Comparison of ENCODE assay signal across 1 cellular context in the genomic region with DNA sequence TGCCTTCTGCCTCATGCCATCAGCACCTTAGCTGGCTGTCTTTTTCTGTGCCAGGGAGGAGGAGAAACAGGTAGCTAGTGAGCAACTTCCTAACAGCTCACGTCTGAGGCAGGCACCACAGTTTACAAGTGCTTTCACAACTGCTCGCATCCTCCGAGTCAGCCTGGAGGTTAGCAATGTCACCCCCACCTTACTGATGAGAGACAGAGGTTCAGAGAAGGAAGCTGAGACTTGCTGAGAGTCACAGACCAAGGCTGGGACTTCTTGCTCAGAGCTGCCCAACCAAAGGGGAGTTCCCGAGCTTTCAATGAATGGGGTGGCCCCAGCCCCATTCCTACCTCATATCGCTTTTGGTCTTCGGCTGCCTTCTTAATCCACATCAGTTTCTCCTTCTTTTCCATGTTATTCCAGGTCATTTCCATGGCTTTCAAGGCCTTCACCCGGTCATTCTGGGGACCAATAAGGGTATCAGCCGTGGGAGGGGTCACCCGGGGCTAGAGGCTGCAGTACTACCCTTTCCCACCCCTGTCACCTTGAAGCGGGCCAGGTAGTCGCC.
TF ChIP-seq lines count a peak whose summit lies in the region.

No MANE protein-coding gene starts in this region.

TF ChIP-seq in WTC11, 78 proteins besides CTCF, POLR2A, EP300 and RAD21:
- no peak for TF ChIP-seq PRRX2 (CRISPR knock-in tag; IDR thresholded peaks at IDR 0.05)
- TF ChIP-seq, protein P1, sequence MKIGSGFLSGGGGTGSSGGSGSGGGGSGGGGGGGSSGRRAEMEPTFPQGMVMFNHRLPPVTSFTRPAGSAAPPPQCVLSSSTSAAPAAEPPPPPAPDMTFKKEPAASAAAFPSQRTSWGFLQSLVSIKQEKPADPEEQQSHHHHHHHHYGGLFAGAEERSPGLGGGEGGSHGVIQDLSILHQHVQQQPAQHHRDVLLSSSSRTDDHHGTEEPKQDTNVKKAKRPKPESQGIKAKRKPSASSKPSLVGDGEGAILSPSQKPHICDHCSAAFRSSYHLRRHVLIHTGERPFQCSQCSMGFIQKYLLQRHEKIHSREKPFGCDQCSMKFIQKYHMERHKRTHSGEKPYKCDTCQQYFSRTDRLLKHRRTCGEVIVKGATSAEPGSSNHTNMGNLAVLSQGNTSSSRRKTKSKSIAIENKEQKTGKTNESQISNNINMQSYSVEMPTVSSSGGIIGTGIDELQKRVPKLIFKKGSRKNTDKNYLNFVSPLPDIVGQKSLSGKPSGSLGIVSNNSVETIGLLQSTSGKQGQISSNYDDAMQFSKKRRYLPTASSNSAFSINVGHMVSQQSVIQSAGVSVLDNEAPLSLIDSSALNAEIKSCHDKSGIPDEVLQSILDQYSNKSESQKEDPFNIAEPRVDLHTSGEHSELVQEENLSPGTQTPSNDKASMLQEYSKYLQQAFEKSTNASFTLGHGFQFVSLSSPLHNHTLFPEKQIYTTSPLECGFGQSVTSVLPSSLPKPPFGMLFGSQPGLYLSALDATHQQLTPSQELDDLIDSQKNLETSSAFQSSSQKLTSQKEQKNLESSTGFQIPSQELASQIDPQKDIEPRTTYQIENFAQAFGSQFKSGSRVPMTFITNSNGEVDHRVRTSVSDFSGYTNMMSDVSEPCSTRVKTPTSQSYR (CRISPR knock-in tag; IDR thresholded peaks at IDR 0.05): no peak
- no peak for TF ChIP-seq ZNF317 (CRISPR knock-in tag; IDR thresholded peaks at IDR 0.05; ENCODE audit: borderline replicate concordance, low read depth)
- TF ChIP-seq, protein P2, sequence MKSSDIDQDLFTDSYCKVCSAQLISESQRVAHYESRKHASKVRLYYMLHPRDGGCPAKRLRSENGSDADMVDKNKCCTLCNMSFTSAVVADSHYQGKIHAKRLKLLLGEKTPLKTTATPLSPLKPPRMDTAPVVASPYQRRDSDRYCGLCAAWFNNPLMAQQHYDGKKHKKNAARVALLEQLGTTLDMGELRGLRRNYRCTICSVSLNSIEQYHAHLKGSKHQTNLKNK (CRISPR knock-in tag; IDR thresholded peaks at IDR 0.05): no peak
- TF ChIP-seq, protein P3, sequence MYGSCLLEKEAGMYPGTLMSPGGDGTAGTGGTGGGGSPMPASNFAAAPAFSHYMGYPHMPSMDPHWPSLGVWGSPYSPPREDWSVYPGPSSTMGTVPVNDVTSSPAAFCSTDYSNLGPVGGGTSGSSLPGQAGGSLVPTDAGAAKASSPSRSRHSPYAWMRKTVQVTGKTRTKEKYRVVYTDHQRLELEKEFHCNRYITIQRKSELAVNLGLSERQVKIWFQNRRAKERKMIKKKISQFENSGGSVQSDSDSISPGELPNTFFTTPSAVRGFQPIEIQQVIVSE (CRISPR knock-in tag; IDR thresholded peaks at IDR 0.05; ENCODE audit: borderline replicate concordance): no peak
- TF ChIP-seq ATF6 (CRISPR knock-in tag; IDR thresholded peaks at IDR 0.05): no peak
- TF ChIP-seq, protein P4, sequence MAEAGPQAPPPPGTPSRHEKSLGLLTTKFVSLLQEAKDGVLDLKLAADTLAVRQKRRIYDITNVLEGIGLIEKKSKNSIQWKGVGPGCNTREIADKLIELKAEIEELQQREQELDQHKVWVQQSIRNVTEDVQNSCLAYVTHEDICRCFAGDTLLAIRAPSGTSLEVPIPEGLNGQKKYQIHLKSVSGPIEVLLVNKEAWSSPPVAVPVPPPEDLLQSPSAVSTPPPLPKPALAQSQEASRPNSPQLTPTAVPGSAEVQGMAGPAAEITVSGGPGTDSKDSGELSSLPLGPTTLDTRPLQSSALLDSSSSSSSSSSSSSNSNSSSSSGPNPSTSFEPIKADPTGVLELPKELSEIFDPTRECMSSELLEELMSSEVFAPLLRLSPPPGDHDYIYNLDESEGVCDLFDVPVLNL (CRISPR knock-in tag; IDR thresholded peaks at IDR 0.05; ENCODE audit: borderline replicate concordance, low read depth): no peak
- no peak for TF ChIP-seq NFYB (CRISPR knock-in tag; conservative IDR thresholded peaks at IDR 0.05; ENCODE audit: low read depth)
- TF ChIP-seq, protein P5, sequence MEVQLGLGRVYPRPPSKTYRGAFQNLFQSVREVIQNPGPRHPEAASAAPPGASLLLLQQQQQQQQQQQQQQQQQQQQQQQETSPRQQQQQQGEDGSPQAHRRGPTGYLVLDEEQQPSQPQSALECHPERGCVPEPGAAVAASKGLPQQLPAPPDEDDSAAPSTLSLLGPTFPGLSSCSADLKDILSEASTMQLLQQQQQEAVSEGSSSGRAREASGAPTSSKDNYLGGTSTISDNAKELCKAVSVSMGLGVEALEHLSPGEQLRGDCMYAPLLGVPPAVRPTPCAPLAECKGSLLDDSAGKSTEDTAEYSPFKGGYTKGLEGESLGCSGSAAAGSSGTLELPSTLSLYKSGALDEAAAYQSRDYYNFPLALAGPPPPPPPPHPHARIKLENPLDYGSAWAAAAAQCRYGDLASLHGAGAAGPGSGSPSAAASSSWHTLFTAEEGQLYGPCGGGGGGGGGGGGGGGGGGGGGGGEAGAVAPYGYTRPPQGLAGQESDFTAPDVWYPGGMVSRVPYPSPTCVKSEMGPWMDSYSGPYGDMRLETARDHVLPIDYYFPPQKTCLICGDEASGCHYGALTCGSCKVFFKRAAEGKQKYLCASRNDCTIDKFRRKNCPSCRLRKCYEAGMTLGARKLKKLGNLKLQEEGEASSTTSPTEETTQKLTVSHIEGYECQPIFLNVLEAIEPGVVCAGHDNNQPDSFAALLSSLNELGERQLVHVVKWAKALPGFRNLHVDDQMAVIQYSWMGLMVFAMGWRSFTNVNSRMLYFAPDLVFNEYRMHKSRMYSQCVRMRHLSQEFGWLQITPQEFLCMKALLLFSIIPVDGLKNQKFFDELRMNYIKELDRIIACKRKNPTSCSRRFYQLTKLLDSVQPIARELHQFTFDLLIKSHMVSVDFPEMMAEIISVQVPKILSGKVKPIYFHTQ (CRISPR knock-in tag; IDR thresholded peaks at IDR 0.05): no peak
- TF ChIP-seq, protein P6, sequence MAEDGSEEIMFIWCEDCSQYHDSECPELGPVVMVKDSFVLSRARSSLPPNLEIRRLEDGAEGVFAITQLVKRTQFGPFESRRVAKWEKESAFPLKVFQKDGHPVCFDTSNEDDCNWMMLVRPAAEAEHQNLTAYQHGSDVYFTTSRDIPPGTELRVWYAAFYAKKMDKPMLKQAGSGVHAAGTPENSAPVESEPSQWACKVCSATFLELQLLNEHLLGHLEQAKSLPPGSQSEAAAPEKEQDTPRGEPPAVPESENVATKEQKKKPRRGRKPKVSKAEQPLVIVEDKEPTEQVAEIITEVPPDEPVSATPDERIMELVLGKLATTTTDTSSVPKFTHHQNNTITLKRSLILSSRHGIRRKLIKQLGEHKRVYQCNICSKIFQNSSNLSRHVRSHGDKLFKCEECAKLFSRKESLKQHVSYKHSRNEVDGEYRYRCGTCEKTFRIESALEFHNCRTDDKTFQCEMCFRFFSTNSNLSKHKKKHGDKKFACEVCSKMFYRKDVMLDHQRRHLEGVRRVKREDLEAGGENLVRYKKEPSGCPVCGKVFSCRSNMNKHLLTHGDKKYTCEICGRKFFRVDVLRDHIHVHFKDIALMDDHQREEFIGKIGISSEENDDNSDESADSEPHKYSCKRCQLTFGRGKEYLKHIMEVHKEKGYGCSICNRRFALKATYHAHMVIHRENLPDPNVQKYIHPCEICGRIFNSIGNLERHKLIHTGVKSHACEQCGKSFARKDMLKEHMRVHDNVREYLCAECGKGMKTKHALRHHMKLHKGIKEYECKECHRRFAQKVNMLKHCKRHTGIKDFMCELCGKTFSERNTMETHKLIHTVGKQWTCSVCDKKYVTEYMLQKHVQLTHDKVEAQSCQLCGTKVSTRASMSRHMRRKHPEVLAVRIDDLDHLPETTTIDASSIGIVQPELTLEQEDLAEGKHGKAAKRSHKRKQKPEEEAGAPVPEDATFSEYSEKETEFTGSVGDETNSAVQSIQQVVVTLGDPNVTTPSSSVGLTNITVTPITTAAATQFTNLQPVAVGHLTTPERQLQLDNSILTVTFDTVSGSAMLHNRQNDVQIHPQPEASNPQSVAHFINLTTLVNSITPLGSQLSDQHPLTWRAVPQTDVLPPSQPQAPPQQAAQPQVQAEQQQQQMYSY (CRISPR knock-in tag; IDR thresholded peaks at IDR 0.05): no peak
- no peak for TF ChIP-seq ZNF671 (CRISPR knock-in tag; IDR thresholded peaks at IDR 0.05)
- TF ChIP-seq NR1H2 (CRISPR knock-in tag; IDR thresholded peaks at IDR 0.05): no peak
- no peak for TF ChIP-seq EMX1 (CRISPR knock-in tag; IDR thresholded peaks at IDR 0.05)
- TF ChIP-seq, protein P7, sequence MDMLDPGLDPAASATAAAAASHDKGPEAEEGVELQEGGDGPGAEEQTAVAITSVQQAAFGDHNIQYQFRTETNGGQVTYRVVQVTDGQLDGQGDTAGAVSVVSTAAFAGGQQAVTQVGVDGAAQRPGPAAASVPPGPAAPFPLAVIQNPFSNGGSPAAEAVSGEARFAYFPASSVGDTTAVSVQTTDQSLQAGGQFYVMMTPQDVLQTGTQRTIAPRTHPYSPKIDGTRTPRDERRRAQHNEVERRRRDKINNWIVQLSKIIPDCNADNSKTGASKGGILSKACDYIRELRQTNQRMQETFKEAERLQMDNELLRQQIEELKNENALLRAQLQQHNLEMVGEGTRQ (CRISPR knock-in tag; IDR thresholded peaks at IDR 0.05): no peak
- TF ChIP-seq ZNF423 (CRISPR knock-in tag; IDR thresholded peaks at IDR 0.05): no peak
- no peak for TF ChIP-seq GABPB1 (CRISPR knock-in tag; IDR thresholded peaks at IDR 0.05)
- no peak for TF ChIP-seq ATF1 (CRISPR knock-in tag; IDR thresholded peaks at IDR 0.05)
- TF ChIP-seq, protein P8, sequence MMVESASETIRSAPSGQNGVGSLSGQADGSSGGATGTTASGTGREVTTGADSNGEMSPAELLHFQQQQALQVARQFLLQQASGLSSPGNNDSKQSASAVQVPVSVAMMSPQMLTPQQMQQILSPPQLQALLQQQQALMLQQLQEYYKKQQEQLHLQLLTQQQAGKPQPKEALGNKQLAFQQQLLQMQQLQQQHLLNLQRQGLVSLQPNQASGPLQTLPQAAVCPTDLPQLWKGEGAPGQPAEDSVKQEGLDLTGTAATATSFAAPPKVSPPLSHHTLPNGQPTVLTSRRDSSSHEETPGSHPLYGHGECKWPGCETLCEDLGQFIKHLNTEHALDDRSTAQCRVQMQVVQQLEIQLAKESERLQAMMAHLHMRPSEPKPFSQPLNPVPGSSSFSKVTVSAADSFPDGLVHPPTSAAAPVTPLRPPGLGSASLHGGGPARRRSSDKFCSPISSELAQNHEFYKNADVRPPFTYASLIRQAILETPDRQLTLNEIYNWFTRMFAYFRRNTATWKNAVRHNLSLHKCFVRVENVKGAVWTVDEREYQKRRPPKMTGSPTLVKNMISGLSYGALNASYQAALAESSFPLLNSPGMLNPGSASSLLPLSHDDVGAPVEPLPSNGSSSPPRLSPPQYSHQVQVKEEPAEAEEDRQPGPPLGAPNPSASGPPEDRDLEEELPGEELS (CRISPR knock-in tag; IDR thresholded peaks at IDR 0.05): no peak
- TF ChIP-seq NFATC4 (CRISPR knock-in tag; IDR thresholded peaks at IDR 0.05): no peak
- no peak for TF ChIP-seq TCF7 (CRISPR knock-in tag; IDR thresholded peaks at IDR 0.05; ENCODE audit: low read depth)
